Comparison of ENCODE assay signal across 1 cellular context in genomic region chr18:11849845-11850747, GRCh38.
A peak's percentile ranks its signal among the peaks of the same experiment; 100 is the strongest.
TF ChIP-seq lines count a peak whose summit lies in the region.

No MANE protein-coding gene starts in this region.

TF ChIP-seq in K562, 482 proteins besides CTCF, POLR2A, EP300 and RAD21 (continued from another document):
- peak; percentile 88 for TF ChIP-seq CREM (IDR thresholded peaks at IDR 0.05; ENCODE audit: low read depth)
- TF ChIP-seq PBX2 (CRISPR knock-in tag; IDR thresholded peaks at IDR 0.05; ENCODE audit: low read depth) = peak; percentile 27; the same call in 1 of the 2 replicates
- peak; percentile 92 for TF ChIP-seq PBX2 (tag; conservative IDR thresholded peaks at IDR 0.05; ENCODE audit: low read depth)
- 0 out of 2 replicates have a peak, but pooled peaks have one; percentile 1 for TF ChIP-seq MXI1 (IDR thresholded peaks at IDR 0.05; ENCODE audit: low read depth, low read length)
- TF ChIP-seq BHLHE40 (IDR thresholded peaks at IDR 0.05; ENCODE audit: low read length) = 0 out of 2 replicates have a peak, but pooled peaks have one; percentile 5
- TF ChIP-seq NR2C2 (CRISPR knock-in tag; IDR thresholded peaks at IDR 0.05) = no peak
- peak; percentile 29; the same call in 1 of the 2 replicates for TF ChIP-seq NR2C2 (tag; IDR thresholded peaks at IDR 0.05)
- TF ChIP-seq TEAD4 (IDR thresholded peaks at IDR 0.05; ENCODE audit: low read length) = peak; percentile 67
- no peak for TF ChIP-seq TEAD4 (CRISPR knock-in tag; IDR thresholded peaks at IDR 0.05; ENCODE audit: borderline replicate concordance)
- peak in 1 of 2 experiments; percentile 21; a peak in 1 of 4 replicates for TF ChIP-seq FOXK2 (conservative IDR thresholded peaks at IDR 0.05 in 1 of 2, IDR thresholded peaks at IDR 0.05 in 1 of 2; ENCODE audit: low read depth in 2 of 2)
- peak; percentile 23; the same call in 1 of the 2 replicates for TF ChIP-seq CREB1 (IDR thresholded peaks at IDR 0.05)
- peak; percentile 58 for TF ChIP-seq CREB1 (CRISPR knock-in tag; IDR thresholded peaks at IDR 0.05)
- 0 out of 2 replicates have a peak, but pooled peaks have one; percentile 26 for TF ChIP-seq RNF2 (IDR thresholded peaks at IDR 0.05)
- TF ChIP-seq RBFOX2 (IDR thresholded peaks at IDR 0.05; ENCODE audit: low read depth, low read length) = peak; percentile 67
- TF ChIP-seq, protein P1, sequence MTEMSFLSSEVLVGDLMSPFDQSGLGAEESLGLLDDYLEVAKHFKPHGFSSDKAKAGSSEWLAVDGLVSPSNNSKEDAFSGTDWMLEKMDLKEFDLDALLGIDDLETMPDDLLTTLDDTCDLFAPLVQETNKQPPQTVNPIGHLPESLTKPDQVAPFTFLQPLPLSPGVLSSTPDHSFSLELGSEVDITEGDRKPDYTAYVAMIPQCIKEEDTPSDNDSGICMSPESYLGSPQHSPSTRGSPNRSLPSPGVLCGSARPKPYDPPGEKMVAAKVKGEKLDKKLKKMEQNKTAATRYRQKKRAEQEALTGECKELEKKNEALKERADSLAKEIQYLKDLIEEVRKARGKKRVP (CRISPR knock-in tag; IDR thresholded peaks at IDR 0.05) = no peak
